8 cellular contexts compared by ENCODE assay signal in genomic region chr11:57116654-57117053, GRCh38.
DNase-seq lines count a peak whose midpoint lies in the region; ATAC-seq and TF ChIP-seq lines count a peak whose summit lies in the region.

No MANE protein-coding gene starts in this region.

- H3K36me3 Mint-ChIP-seq in T-helper 2 cell treated with Interferon-gamma antibody and Interleukin-4, amounts not matched to agents 5 μg/mL and 100 μg/mL, for 36 hours (ENCODE audit: low read depth) = no peaks in the 10 kb centered on the region

- H3K4me3 ChIP-seq in GM12864 (ENCODE audit: low read depth, low read length) (no peak overlapping the region), fibroblast of the aortic adventitia (ENCODE audit: low read depth, low read length) (no peak overlapping the region)

- no peaks in the 10 kb centered on the region for H3K4me1 Mint-ChIP-seq in T-helper 2 cell treated with Interferon-gamma antibody and Interleukin-4, amounts not matched to agents 5 μg/mL and 100 μg/mL, for 36 hours (ENCODE audit: low read depth)

- peak; percentile 37 for DNase-seq in ACHN
- DNase-seq in GM12864 (ENCODE audit: low read depth) = peak; percentile 3
- DNase-seq in HS-5 (ENCODE audit: low read depth) = peak; percentile 10
- peak; percentile 57 for DNase-seq in RPMI7951 (ENCODE audit: low read depth)
- DNase-seq in fibroblast of the aortic adventitia (ENCODE audit: low read depth) = peak; percentile 58
- DNase-seq in pons (ENCODE audit: low spot score) = peak; percentile 38
- no peak for DNase-seq in T-helper 2 cell treated with Interferon-gamma antibody and Interleukin-4, amounts not matched to agents 5 μg/mL and 100 μg/mL, for 36 hours (ENCODE audit: low spot score)

- in situ Hi-C loops in ACHN (cut with HindIII; ENCODE audit: low pct_ligation_motif_present, low pct_unique_long_range_greater_than_20kb, low sequenced_read_pairs) = no loop called here

- H3K9me3 Mint-ChIP-seq in T-helper 2 cell treated with Interferon-gamma antibody and Interleukin-4, amounts not matched to agents 5 μg/mL and 100 μg/mL, for 36 hours = no peaks in the 10 kb centered on the region

- peak; percentile 54 for TF ChIP-seq CTCF in GM12864 (IDR thresholded peaks at IDR 0.05; ENCODE audit: low read depth, low read length, missing control alignments)
- TF ChIP-seq CTCF in fibroblast of the aortic adventitia (IDR thresholded peaks at IDR 0.05; ENCODE audit: insufficient read depth, low read length) = peak; percentile 61

- no peaks in the 10 kb centered on the region for H3K27me3 Mint-ChIP-seq in T-helper 2 cell treated with Interferon-gamma antibody and Interleukin-4, amounts not matched to agents 5 μg/mL and 100 μg/mL, for 36 hours (ENCODE audit: low read depth)

- H3K4me3 Mint-ChIP-seq in T-helper 2 cell treated with Interferon-gamma antibody and Interleukin-4, amounts not matched to agents 5 μg/mL and 100 μg/mL, for 36 hours = no peak overlapping the region

- no peak overlapping the region for H3K27ac Mint-ChIP-seq in T-helper 2 cell treated with Interferon-gamma antibody and Interleukin-4, amounts not matched to agents 5 μg/mL and 100 μg/mL, for 36 hours

- no peak for ATAC-seq in GM18909 (IDR thresholded peaks at IDR 0.05; ENCODE audit: poor library complexity, unreplicated experiment)
